Comparison of ENCODE assay signal across 8 cellular contexts in the genomic region with DNA sequence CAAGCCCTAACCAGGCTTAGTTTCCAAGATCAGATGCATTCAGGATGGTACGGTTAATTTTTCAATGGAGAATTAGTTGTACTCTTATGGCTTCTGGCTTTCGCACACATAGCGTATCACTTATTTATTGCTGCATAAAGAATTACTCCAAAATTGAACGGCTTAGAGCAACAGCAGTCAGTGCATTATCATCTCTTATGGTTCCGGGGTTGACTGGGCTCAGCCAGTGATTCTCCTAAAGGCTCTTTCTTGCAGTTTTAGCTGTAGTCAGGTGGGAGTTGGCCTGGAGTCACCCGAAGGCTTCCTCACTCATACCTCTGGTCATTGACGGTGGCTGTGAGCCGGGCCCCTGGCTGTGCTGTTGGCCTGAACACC. TPM values are rescaled to one million over a fixed set of nuclear protein-coding genes. Genes with fewer than 3 reads are reported as not detected.
DNase-seq lines count a peak whose midpoint lies in the region; ATAC-seq, FAIRE-seq and TF ChIP-seq lines count a peak whose summit lies in the region.

No MANE protein-coding gene starts in this region.

- DNase-seq in AG04450 (ENCODE audit: low read depth, low spot score) (no peak), mammary epithelial cell (no peak), memory B cell (ENCODE audit: low spot score in 2 of 2) (no peak), urothelium cell line (ENCODE audit: low spot score) (peak; percentile 52), mucosa of gallbladder (ENCODE audit: low spot score) (no peak), GM19239 (ENCODE audit: insufficient read length, low spot score) (no peak)
- no peak for DNase-seq in NK-92 treated with Interleukin-12 subunit alpha and Interleukin-12 subunit beta, amount 100 ng/mL, for 24 hours (lab: John Stamatoyannopoulos, UW)

- intact Hi-C loops in mammary epithelial cell (cut with micrococcal nuclease) = loop anchor here (5.0 kb wide), 1 partner anchor 35 kb away; no protein-coding TSS in a partner anchor

- H3K36me3 Mint-ChIP-seq in memory B cell = peaks cover 8% of the 10 kb centered on the region

- H4K20me1 ChIP-seq in mammary epithelial cell (ENCODE audit: insufficient read depth, low read length) = no peaks in the 10 kb centered on the region

- CTCF ChIA-PET in AG04450 (lab: Charles Lee) = no interaction called here
- CTCF ChIA-PET in mammary epithelial cell (lab: Charles Lee; ENCODE audit: low non-redundant PET) = no interaction called here

- H3K4me3 ChIP-seq in AG04450 (ENCODE audit: low read depth, low read length) (peak overlapping the region; percentile 92), HUES48 (ENCODE audit: low read depth, low read length) (peak overlapping the region; percentile 80), mammary epithelial cell (replicated peaks in 1 of 3; ENCODE audit: insufficient read depth in 1 of 3, low read depth in 2 of 3, low read length in 3 of 3) (peak overlapping the region; percentile 77 to 95 (median 93))

- H3K27me3 ChIP-seq in AG04450 (ENCODE audit: control insufficient read depth, insufficient read depth, low read length) = no peaks in the 10 kb centered on the region
- H3K27me3 ChIP-seq in HUES48 (ENCODE audit: control insufficient read depth, insufficient read depth, low read length) = no peaks in the 10 kb centered on the region
- no peaks in the 10 kb centered on the region for H3K27me3 ChIP-seq in mammary epithelial cell (ENCODE audit: insufficient read depth, low read length)

- H3K27ac ChIP-seq in AG04450 (ENCODE audit: low read depth, low read length) = no peak overlapping the region
- H3K27ac ChIP-seq in HUES48 (ENCODE audit: low read depth, low read length) = peak overlapping the region; percentile 75
- peak overlapping the region; percentile 87 for H3K27ac ChIP-seq in mammary epithelial cell (ENCODE audit: insufficient read depth, low read depth, low read length)

- peaks cover 44% of the 10 kb centered on the region for H3K79me2 ChIP-seq in mammary epithelial cell (ENCODE audit: insufficient read depth, low read length)

- 77% methylated on average over 6 of the region's 8 CpGs for WGBS in mammary epithelial cell (ENCODE audit: low coverage, missing lambda C conversion rate)

- TF ChIP-seq CTCF in AG04450 (IDR thresholded peaks at IDR 0.05; ENCODE audit: low read depth, low read length) (no peak), mammary epithelial cell (conservative IDR thresholded peaks at IDR 0.05 in 1 of 2, IDR thresholded peaks at IDR 0.05 in 1 of 2; ENCODE audit: extremely low read depth in 1 of 2, insufficient read depth in 1 of 2, low read depth in 1 of 2, low read length in 2 of 2) (no peak)

- no peaks in the 10 kb centered on the region for H3K9me3 ChIP-seq in AG04450 (ENCODE audit: control insufficient read depth, insufficient read depth, low read length)
- H3K9me3 ChIP-seq in HUES48 (ENCODE audit: control insufficient read depth, insufficient read depth, low read length) = no peaks in the 10 kb centered on the region
- H3K9me3 ChIP-seq in mammary epithelial cell (replicated peaks; ENCODE audit: insufficient read depth, low read length) = no peaks in the 10 kb centered on the region

- H3K9ac ChIP-seq in HUES48 (ENCODE audit: low read depth, low read length) = peak overlapping the region; percentile 43
- H3K9ac ChIP-seq in mammary epithelial cell (ENCODE audit: insufficient read depth, low read length) = peak overlapping the region; percentile 67

- H3K4me1 Mint-ChIP-seq in memory B cell = peaks cover 15% of the 10 kb centered on the region

- peaks cover 25% of the 10 kb centered on the region for H3K36me3 ChIP-seq in HUES48 (ENCODE audit: control insufficient read depth, insufficient read depth, low read length)
- peaks cover 6% of the 10 kb centered on the region for H3K36me3 ChIP-seq in mammary epithelial cell (ENCODE audit: insufficient read depth, low read length)

- H2AFZ ChIP-seq in mammary epithelial cell (ENCODE audit: low read depth, low read length) = peak overlapping the region; percentile 95

- no TSS peak for BruUV-seq in mammary epithelial cell (replicated peaks; lab: Mats Ljungman, UMichigan)

- ATAC-seq in memory B cell (ENCODE audit: low read depth) = no peak

- dilution Hi-C loops in mammary epithelial cell (cut with HindIII; ENCODE audit: low sequenced_read_pairs) = no loop called here

- FAIRE-seq in urothelium cell line (lab: Jason Lieb, UNC) = no peak
- FAIRE-seq in GM19239 (lab: Jason Lieb, UNC) = no peak

- H3K27ac Mint-ChIP-seq in memory B cell = peak overlapping the region; percentile 90

- no peaks in the 10 kb centered on the region for H3K9me3 Mint-ChIP-seq in memory B cell

- H3K4me1 ChIP-seq in HUES48 (ENCODE audit: control insufficient read depth, insufficient read depth, low read length) = peaks cover 23% of the 10 kb centered on the region
- H3K4me1 ChIP-seq in mammary epithelial cell (ENCODE audit: insufficient read depth, low read length) = peaks cover 27% of the 10 kb centered on the region

- in situ Hi-C loops in mammary epithelial cell (cut with MboI; ENCODE audit: low sequenced_read_pairs in 2 of 2) = loop anchor here in 1 of 2 donors (25.0 kb wide), 1 partner anchor 635 kb away; no protein-coding TSS in a partner anchor

- H3K4me2 ChIP-seq in mammary epithelial cell (ENCODE audit: insufficient read depth, low read depth, low read length) = peak overlapping the region; percentile 78

- H3K4me3 Mint-ChIP-seq in memory B cell = peak overlapping the region; percentile 96

- POLR2A ChIA-PET in AG04450 (lab: Yijun Ruan, JAX) = interaction anchor here (0.6 to 1.5 kb wide), 4 partner anchors 10 to 494 kb away, joined by 3 to 9 read pairs (median 4); a partner anchor contains a TSS

- no peaks in the 10 kb centered on the region for H3K27me3 Mint-ChIP-seq in memory B cell

RNA-seq across cellular contexts. Expression of a gene that starts 0.6 kb away (rescaled TPM):
- 96.1 and 126 TPM in 2 replicates for polyA plus RNA-seq in AG04450 (2011; rRNA removed)
- 97.5 and 134 TPM in 2 replicates for polyA minus RNA-seq in AG04450 (2011; rRNA and poly(A)+ RNA removed)
- 100 to 1,000 TPM in 1 of 2 donors, 10 to 100 TPM in 1; 87.0 to 163 TPM for total RNA-seq in mammary epithelial cell
- polyA plus RNA-seq in mammary epithelial cell = 175 TPM
- polyA minus RNA-seq in mammary epithelial cell = 109 TPM
- 125 TPM for total RNA-seq in mucosa of gallbladder

RNA-seq across cellular contexts. Expression of a gene that starts 43.3 kb away (rescaled TPM):
- polyA plus RNA-seq in AG04450 (2011; rRNA removed) = 9.5 and 10.9 TPM in 2 replicates
- 19.3 and 19.6 TPM in 2 replicates for polyA minus RNA-seq in AG04450 (2011; rRNA and poly(A)+ RNA removed)
- total RNA-seq in mammary epithelial cell = 10 to 100 TPM in 1 of 2 donors, 1 to 10 TPM in 1; 7.6 to 20.5 TPM
- 8.2 TPM for polyA plus RNA-seq in mammary epithelial cell
- 5.8 TPM for polyA minus RNA-seq in mammary epithelial cell
- 12.1 TPM for total RNA-seq in mucosa of gallbladder
